22 cellular contexts compared by ENCODE assay signal in the genomic region with DNA sequence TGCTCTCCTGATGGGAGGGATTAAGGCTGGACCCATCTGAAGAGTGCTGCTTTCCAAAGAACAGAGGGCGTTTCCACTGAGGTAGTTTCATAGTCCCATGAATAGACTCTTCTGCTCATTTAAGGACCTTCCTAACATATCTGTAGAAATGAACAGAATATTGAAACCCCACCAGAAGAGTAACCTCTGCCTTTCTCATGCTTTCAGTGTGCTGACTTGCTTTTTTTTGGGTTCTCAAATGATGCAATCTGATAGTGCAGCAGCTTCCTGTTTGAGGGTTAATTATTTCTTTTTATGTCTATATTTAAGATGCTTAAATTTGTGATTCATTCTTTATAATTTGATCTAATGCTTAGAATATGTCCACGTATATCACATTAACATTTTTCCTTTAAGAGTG.
A peak's percentile ranks its signal among the peaks of the same experiment; 100 is the strongest.
DNase-seq lines count a peak whose midpoint lies in the region; ATAC-seq and TF ChIP-seq lines count a peak whose summit lies in the region.
"Had no signal": no experiment of that assay in that cellular context is flagged by ENCODE, and none has a peak within 500 bp of the region (broad histone marks: within the 10 kb centered on the region; RNA-seq: fewer than 3 reads in every experiment).

No MANE protein-coding gene starts in this region.

- H3K9ac ChIP-seq in SK-N-SH, result no peak overlapping the region
- H3K9ac ChIP-seq: GM23248 had no signal

- H3K79me2 ChIP-seq in SK-N-SH (ENCODE audit: insufficient read depth), result no peaks in the 10 kb centered on the region

- DNase-seq in SK-N-SH, result no peak
- no peak for DNase-seq in CD4-positive, alpha-beta T cell
- DNase-seq in activated naive CD8-positive, alpha-beta T cell treated with anti-CD3 and anti-CD28 coated beads, Interleukin-2, amount 50 U/mL, for 24 hours, result no peak
- no peak for DNase-seq in NCI-H446 (lab: John Stamatoyannopoulos, UW)
- DNase-seq in dermis blood vessel endothelial cell, result no peak
- DNase-seq: GM23248, HFFc6, NCI-H1092 treated with DMSO at 0.1 percent for 48 hours, NCI-H2029, NCI-H2227 treated with DMSO at 0.1 percent for 48 hours, NCI-H774, PC-3, Right ventricle myocardium superior, SW 1271, transverse colon had no signal

- TF ChIP-seq CTCF in SK-N-SH (IDR thresholded peaks at IDR 0.05), result no peak
- TF ChIP-seq CTCF in CD4-positive, alpha-beta T cell (IDR thresholded peaks at IDR 0.05), result no peak

- POLR2A ChIA-PET in SK-N-SH (lab: Yijun Ruan, JAX), result no interaction called here
- POLR2A ChIA-PET in CD4-positive, alpha-beta T cell (lab: Charles Lee), result interaction anchor here (0.7 to 3.4 kb wide), 10 partner anchors 8 to 266 kb away, joined by 3 to 30 read pairs (median 4); a partner anchor contains a TSS

- no peaks in the 10 kb centered on the region for H3K9me3 ChIP-seq in SK-N-SH
- H3K9me3 ChIP-seq in CD4-positive, alpha-beta T cell (ENCODE audit: control insufficient read depth, low read length), result no peaks in the 10 kb centered on the region
- H3K9me3 ChIP-seq: transverse colon had no signal

- CTCF ChIA-PET in SK-N-SH (lab: Yijun Ruan, JAX), result no interaction called here
- CTCF ChIA-PET in CD4-positive, alpha-beta T cell (lab: Charles Lee), result no interaction called here

- H3K36me3 Mint-ChIP-seq in CD4-positive, alpha-beta T cell (ENCODE audit: low read depth), result no peaks in the 10 kb centered on the region
- H3K36me3 Mint-ChIP-seq in T-helper 1 cell treated with Interleukin-12 subunit alpha and Interleukin-12 subunit beta and Interleukin-4 antibody, amounts not matched to agents 30 μg/mL and 1 μg/mL, for 36 hours (ENCODE audit: low read depth), result peaks cover 5% of the 10 kb centered on the region
- H3K36me3 Mint-ChIP-seq in activated naive CD8-positive, alpha-beta T cell treated with anti-CD3 and anti-CD28 coated beads, Interleukin-2, amount 50 U/mL, for 24 hours (ENCODE audit: low read depth), result peaks cover 3% of the 10 kb centered on the region
- H3K36me3 Mint-ChIP-seq: memory B cell had no signal

- no peaks in the 10 kb centered on the region for H3K9me3 Mint-ChIP-seq in CD4-positive, alpha-beta T cell
- H3K9me3 Mint-ChIP-seq in T-helper 1 cell treated with Interleukin-12 subunit alpha and Interleukin-12 subunit beta and Interleukin-4 antibody, amounts not matched to agents 30 μg/mL and 1 μg/mL, for 36 hours, result no peaks in the 10 kb centered on the region
- H3K9me3 Mint-ChIP-seq in activated naive CD8-positive, alpha-beta T cell treated with anti-CD3 and anti-CD28 coated beads, Interleukin-2, amount 50 U/mL, for 24 hours, result no peaks in the 10 kb centered on the region
- H3K9me3 Mint-ChIP-seq: dendritic cell treated with granulocyte-macrophage colony-stimulating factor and Interleukin-4, amounts not matched to agents 40 ng/mL and 50 ng/mL, for 4 days; memory B cell had no signal

- H3K4me1 Mint-ChIP-seq in CD4-positive, alpha-beta T cell (ENCODE audit: low read depth), result peaks cover 40% of the 10 kb centered on the region
- peaks cover 58% of the 10 kb centered on the region for H3K4me1 Mint-ChIP-seq in T-helper 1 cell treated with Interleukin-12 subunit alpha and Interleukin-12 subunit beta and Interleukin-4 antibody, amounts not matched to agents 30 μg/mL and 1 μg/mL, for 36 hours (ENCODE audit: low read depth)
- H3K4me1 Mint-ChIP-seq in activated naive CD8-positive, alpha-beta T cell treated with anti-CD3 and anti-CD28 coated beads, Interleukin-2, amount 50 U/mL, for 24 hours, result peaks cover 59% of the 10 kb centered on the region

- H3K4me3 ChIP-seq in SK-N-SH (ENCODE audit: low read depth in 2 of 2, low read length in 1 of 2), result no peak overlapping the region
- H3K4me3 ChIP-seq: cardiac muscle cell, GM23248, transverse colon had no signal

- H3K27ac Mint-ChIP-seq in CD4-positive, alpha-beta T cell, result peak overlapping the region; percentile 90
- H3K27ac Mint-ChIP-seq in T-helper 1 cell treated with Interleukin-12 subunit alpha and Interleukin-12 subunit beta and Interleukin-4 antibody, amounts not matched to agents 30 μg/mL and 1 μg/mL, for 36 hours, result peak overlapping the region; percentile 96
- H3K27ac Mint-ChIP-seq in activated naive CD8-positive, alpha-beta T cell treated with anti-CD3 and anti-CD28 coated beads, Interleukin-2, amount 50 U/mL, for 24 hours, result peak overlapping the region; percentile 89
- H3K27ac Mint-ChIP-seq: B cell; dendritic cell treated with granulocyte-macrophage colony-stimulating factor and Interleukin-4, amounts not matched to agents 40 ng/mL and 50 ng/mL, for 4 days; HFFc6; memory B cell had no signal

- no peak for TF ChIP-seq RAD21 in SK-N-SH (IDR thresholded peaks at IDR 0.05; ENCODE audit: low read length)

- H3K27me3 Mint-ChIP-seq in CD4-positive, alpha-beta T cell, result no peaks in the 10 kb centered on the region
- H3K27me3 Mint-ChIP-seq in T-helper 1 cell treated with Interleukin-12 subunit alpha and Interleukin-12 subunit beta and Interleukin-4 antibody, amounts not matched to agents 30 μg/mL and 1 μg/mL, for 36 hours (ENCODE audit: low read depth), result no peaks in the 10 kb centered on the region
- peaks cover 4% of the 10 kb centered on the region for H3K27me3 Mint-ChIP-seq in activated naive CD8-positive, alpha-beta T cell treated with anti-CD3 and anti-CD28 coated beads, Interleukin-2, amount 50 U/mL, for 24 hours

- H3K27me3 ChIP-seq in SK-N-SH (ENCODE audit: insufficient read depth), result no peaks in the 10 kb centered on the region
- H3K27me3 ChIP-seq in CD4-positive, alpha-beta T cell (ENCODE audit: control insufficient read depth, insufficient read depth, low read length), result no peaks in the 10 kb centered on the region
- H3K27me3 ChIP-seq: cardiac muscle cell, transverse colon had no signal

- H3F3A ChIP-seq in SK-N-SH (replicated peaks; ENCODE audit: insufficient read depth), result peaks cover 11% of the 10 kb centered on the region

- intact Hi-C loops in CD4-positive, alpha-beta T cell (cut with DNase I, micrococcal nuclease), result loop anchor here (2.0 to 5.0 kb wide), 4 partner anchors 46 to 960 kb away; no protein-coding TSS in a partner anchor

- ATAC-seq in SK-N-SH treated with all-trans-retinoic acid at 6 μM for 48 hours (no peak), GM21528 (IDR thresholded peaks at IDR 0.05; ENCODE audit: low FRiP score, unreplicated experiment) (no peak)
- ATAC-seq in CD4-positive, alpha-beta T cell (ENCODE audit: poor library complexity), result peak; percentile 25
- peak; percentile 15 for ATAC-seq in activated naive CD8-positive, alpha-beta T cell treated with anti-CD3 and anti-CD28 coated beads, Interleukin-2, amount 50 U/mL, for 24 hours
- ATAC-seq: PC-3 had no signal

- H3K36me3 ChIP-seq in SK-N-SH (replicated peaks in 1 of 2; ENCODE audit: control insufficient read depth in 1 of 2, insufficient read depth in 2 of 2, low read length in 1 of 2), result no peaks in the 10 kb centered on the region
- H3K36me3 ChIP-seq: cardiac muscle cell, transverse colon had no signal

- H4K20me1 ChIP-seq in SK-N-SH (ENCODE audit: insufficient read depth), result no peaks in the 10 kb centered on the region

- peaks cover 3 to 6% of the 10 kb centered on the region in 2 experiments; a peak in 2 of 4 replicates for H3K4me1 ChIP-seq in SK-N-SH (ENCODE audit: control insufficient read depth in 1 of 2, insufficient read depth in 2 of 2, low read depth in 1 of 2, low read length in 1 of 2)
- H3K4me1 ChIP-seq: transverse colon had no signal

- H3K4me2 ChIP-seq in SK-N-SH, result no peak overlapping the region

- H2AFZ ChIP-seq in SK-N-SH (ENCODE audit: low read depth), result no peak overlapping the region
- H2AFZ ChIP-seq: GM23248 had no signal

- peak overlapping the region; percentile 88 for H3K4me3 Mint-ChIP-seq in CD4-positive, alpha-beta T cell
- H3K4me3 Mint-ChIP-seq in T-helper 1 cell treated with Interleukin-12 subunit alpha and Interleukin-12 subunit beta and Interleukin-4 antibody, amounts not matched to agents 30 μg/mL and 1 μg/mL, for 36 hours, result peak overlapping the region; percentile 87
- peak overlapping the region; percentile 77 for H3K4me3 Mint-ChIP-seq in activated naive CD8-positive, alpha-beta T cell treated with anti-CD3 and anti-CD28 coated beads, Interleukin-2, amount 50 U/mL, for 24 hours
- H3K4me3 Mint-ChIP-seq: B cell, HFFc6, memory B cell had no signal

- H3K27ac ChIP-seq in SK-N-SH (ENCODE audit: low read depth in 2 of 2, low read length in 1 of 2), result no peak overlapping the region
- H3K27ac ChIP-seq in CD4-positive, alpha-beta T cell (ENCODE audit: low read depth, low read length), result peak overlapping the region; percentile 61
- H3K27ac ChIP-seq: cardiac muscle cell, GM23248, transverse colon had no signal

- no peak for TF ChIP-seq EP300 in SK-N-SH (IDR thresholded peaks at IDR 0.05; ENCODE audit: borderline replicate concordance in 1 of 2, low read depth in 1 of 2, low read length in 1 of 2)

- H3K9me2 ChIP-seq in SK-N-SH, result no peaks in the 10 kb centered on the region

- WGBS in SK-N-SH (ENCODE audit: low lambda C conversion rate), result 55% methylated on average over 2 of the region's 2 CpGs

TF ChIP-seq in SK-N-SH treated with all-trans-retinoic acid at 6 μM for 48 hours, 23 proteins besides CTCF, POLR2A, EP300 and RAD21:
- TF ChIP-seq ISL1 (CRISPR knock-in tag; IDR thresholded peaks at IDR 0.05) (no peak), ZC3H10 (CRISPR knock-in tag; IDR thresholded peaks at IDR 0.05) (peak; percentile 41; the same call in 1 of the 2 replicates), TOX (CRISPR knock-in tag; IDR thresholded peaks at IDR 0.05; ENCODE audit: borderline replicate concordance) (no peak), OSR1 (CRISPR knock-in tag; IDR thresholded peaks at IDR 0.05) (no peak), ZFP30 (CRISPR knock-in tag; IDR thresholded peaks at IDR 0.05) (no peak)

TF ChIP-seq in SK-N-SH, 30 proteins besides CTCF, POLR2A, EP300 and RAD21 (continues in another document):
- TF ChIP-seq MEF2A (IDR thresholded peaks at IDR 0.05; ENCODE audit: borderline replicate concordance, low read depth) (no peak), NRF1 (IDR thresholded peaks at IDR 0.05; ENCODE audit: low read depth, low read length) (no peak), SIN3A (IDR thresholded peaks at IDR 0.05; ENCODE audit: borderline replicate concordance, low read depth, low read length) (no peak), SMC3 (IDR thresholded peaks at IDR 0.05; ENCODE audit: low read depth, low read length) (no peak), RXRA (IDR thresholded peaks at IDR 0.05; ENCODE audit: borderline replicate concordance, low read depth) (no peak), ELF1 (IDR thresholded peaks at IDR 0.05) (no peak), MXI1 (IDR thresholded peaks at IDR 0.05; ENCODE audit: low read depth, low read length) (no peak), FOXJ3 (CRISPR knock-in tag; IDR thresholded peaks at IDR 0.05) (no peak)
- TF ChIP-seq, protein P1, sequence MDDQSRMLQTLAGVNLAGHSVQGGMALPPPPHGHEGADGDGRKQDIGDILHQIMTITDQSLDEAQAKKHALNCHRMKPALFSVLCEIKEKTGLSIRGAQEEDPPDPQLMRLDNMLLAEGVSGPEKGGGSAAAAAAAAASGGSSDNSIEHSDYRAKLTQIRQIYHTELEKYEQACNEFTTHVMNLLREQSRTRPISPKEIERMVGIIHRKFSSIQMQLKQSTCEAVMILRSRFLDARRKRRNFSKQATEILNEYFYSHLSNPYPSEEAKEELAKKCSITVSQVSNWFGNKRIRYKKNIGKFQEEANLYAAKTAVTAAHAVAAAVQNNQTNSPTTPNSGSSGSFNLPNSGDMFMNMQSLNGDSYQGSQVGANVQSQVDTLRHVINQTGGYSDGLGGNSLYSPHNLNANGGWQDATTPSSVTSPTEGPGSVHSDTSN (IDR thresholded peaks at IDR 0.05), result no peak

Comparison
In these comparisons a context has a peak if more than half of its experiments do, and no peak if none do; other contexts are left out.
1. ATAC-seq: peak in CD4-positive, alpha-beta T cell (single experiment) and activated naive CD8-positive, alpha-beta T cell treated with anti-CD3 and anti-CD28 coated beads, Interleukin-2, amount 50 U/mL, for 24 hours (single experiment); none in SK-N-SH treated with all-trans-retinoic acid at 6 μM for 48 hours (single experiment) and GM21528 (single experiment).
2. Peak in every context shown above with its lines, with median percentiles within 50 percentile points of each other: H3K27ac Mint-ChIP-seq and H3K4me3 Mint-ChIP-seq.